8 cellular contexts compared by ENCODE assay signal in the genomic region with DNA sequence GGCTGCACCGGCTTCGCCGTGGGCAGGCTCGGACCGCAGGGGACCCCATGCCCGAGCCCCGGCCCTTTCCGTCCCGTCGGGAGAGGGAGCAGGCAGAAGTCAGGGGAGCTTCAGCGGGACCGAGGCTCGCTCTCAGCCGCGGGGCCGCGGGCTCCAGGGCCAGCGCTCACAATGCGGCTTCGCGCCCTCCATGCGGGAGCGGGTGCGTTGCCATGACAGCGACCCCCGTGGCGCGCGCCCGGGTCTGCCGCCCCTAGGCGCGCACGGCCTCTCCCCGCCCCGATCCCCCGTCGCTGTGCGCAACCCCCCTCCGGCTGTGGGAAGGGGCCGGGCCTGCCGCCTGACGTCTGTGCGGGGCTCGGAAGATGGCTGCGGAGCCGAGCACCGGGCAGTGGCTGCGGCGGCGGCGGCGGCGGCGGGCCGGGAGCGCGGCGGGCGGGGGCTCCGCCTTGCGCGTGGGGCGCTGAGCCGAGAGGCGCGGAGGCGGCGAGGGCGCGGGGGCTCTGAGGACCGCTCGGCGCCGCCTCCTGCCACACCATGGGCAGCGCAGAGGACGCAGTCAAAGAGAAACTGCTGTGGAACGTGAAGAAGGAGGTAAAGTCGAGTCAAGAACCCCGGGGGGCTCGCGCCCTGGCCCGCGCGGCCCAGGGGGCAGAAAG. TPM values are rescaled to one million over a fixed set of nuclear protein-coding genes. Genes with fewer than 3 reads are reported as not detected.
DNase-seq lines count a peak whose midpoint lies in the region; ATAC-seq and TF ChIP-seq lines count a peak whose summit lies in the region.

A gene with protein sequence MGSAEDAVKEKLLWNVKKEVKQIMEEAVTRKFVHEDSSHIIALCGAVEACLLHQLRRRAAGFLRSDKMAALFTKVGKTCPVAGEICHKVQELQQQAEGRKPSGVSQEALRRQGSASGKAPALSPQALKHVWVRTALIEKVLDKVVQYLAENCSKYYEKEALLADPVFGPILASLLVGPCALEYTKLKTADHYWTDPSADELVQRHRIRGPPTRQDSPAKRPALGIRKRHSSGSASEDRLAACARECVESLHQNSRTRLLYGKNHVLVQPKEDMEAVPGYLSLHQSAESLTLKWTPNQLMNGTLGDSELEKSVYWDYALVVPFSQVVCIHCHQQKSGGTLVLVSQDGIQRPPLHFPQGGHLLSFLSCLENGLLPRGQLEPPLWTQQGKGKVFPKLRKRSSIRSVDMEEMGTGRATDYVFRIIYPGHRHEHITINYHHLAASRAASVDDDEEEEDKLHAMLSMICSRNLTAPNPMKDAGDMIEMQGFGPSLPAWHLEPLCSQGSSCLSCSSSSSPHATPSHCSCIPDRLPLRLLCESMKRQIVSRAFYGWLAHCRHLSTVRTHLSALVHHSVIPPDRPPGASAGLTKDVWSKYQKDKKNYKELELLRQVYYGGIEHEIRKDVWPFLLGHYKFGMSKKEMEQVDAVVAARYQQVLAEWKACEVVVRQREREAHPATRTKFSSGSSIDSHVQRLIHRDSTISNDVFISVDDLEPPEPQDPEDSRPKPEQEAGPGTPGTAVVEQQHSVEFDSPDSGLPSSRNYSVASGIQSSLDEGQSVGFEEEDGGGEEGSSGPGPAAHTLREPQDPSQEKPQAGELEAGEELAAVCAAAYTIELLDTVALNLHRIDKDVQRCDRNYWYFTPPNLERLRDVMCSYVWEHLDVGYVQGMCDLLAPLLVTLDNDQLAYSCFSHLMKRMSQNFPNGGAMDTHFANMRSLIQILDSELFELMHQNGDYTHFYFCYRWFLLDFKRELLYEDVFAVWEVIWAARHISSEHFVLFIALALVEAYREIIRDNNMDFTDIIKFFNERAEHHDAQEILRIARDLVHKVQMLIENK (plus strand): TSS at position 350 of the 659 bp plus-strand sequence. CDS start 188 bp downstream, at position 538.

- DNase-seq in RWPE1 (ENCODE audit: low spot score), result peak; percentile 51
- peak; percentile 68 for DNase-seq in activated gamma-delta T cell (lab: John Stamatoyannopoulos, UW)
- DNase-seq in fibroblast of the aortic adventitia (ENCODE audit: low read depth), result peak; percentile 16

- no peaks in the 10 kb centered on the region for H3K36me3 ChIP-seq in neural cell (ENCODE audit: insufficient read depth, low read length)
- peaks cover 17 to 28% of the 10 kb centered on the region in 2 donors for H3K36me3 ChIP-seq in stomach smooth muscle (ENCODE audit: control insufficient read depth in 2 of 2, insufficient read depth in 2 of 2, low read length in 2 of 2)

- H3K9me3 ChIP-seq in neural cell (ENCODE audit: low read length), result no peaks in the 10 kb centered on the region
- H3K9me3 ChIP-seq in stomach smooth muscle (ENCODE audit: control insufficient read depth in 2 of 2, low read length in 2 of 2), result no peaks in the 10 kb centered on the region

- no peaks in the 10 kb centered on the region for H4K20me1 ChIP-seq in neural cell (ENCODE audit: insufficient read depth)

- H3K4me1 ChIP-seq in stomach smooth muscle (ENCODE audit: control insufficient read depth, insufficient read depth, low read length), result peaks cover 25% of the 10 kb centered on the region

- POLR2A ChIA-PET in RWPE1 (lab: Yijun Ruan, JAX; ENCODE audit: low non-redundant PET), result interaction anchor here (0.5 to 1.3 kb wide), 2 partner anchors 9 to 11 kb away, joined by 5 to 7 read pairs; no protein-coding TSS in a partner anchor

- H3K9ac ChIP-seq in neural cell (ENCODE audit: low read length) (peak within 1 kb of the TSS; percentile 84), stomach smooth muscle (ENCODE audit: low read length in 2 of 2) (peak within 1 kb of the TSS; percentile 83 to 96)

- CTCF ChIA-PET in RWPE1 (lab: Yijun Ruan, JAX), result interaction anchor here (1.7 to 2.1 kb wide), 3 partner anchors 15 to 17 kb away, joined by 7 to 9 read pairs (median 8); no protein-coding TSS in a partner anchor

- H3K9me2 ChIP-seq in neural cell (ENCODE audit: insufficient read depth, low read length), result no peaks in the 10 kb centered on the region

- H3K27ac ChIP-seq in RWPE1, result peak within 1 kb of the TSS; percentile 89
- peak within 1 kb of the TSS; percentile 91 for H3K27ac ChIP-seq in neural cell (ENCODE audit: low read length)
- peak within 1 kb of the TSS; percentile 87 for H3K27ac ChIP-seq in stomach smooth muscle (ENCODE audit: low read length)

- TF ChIP-seq CTCF in RWPE1 (conservative IDR thresholded peaks at IDR 0.05; ENCODE audit: low read depth), result no peak
- no peak for TF ChIP-seq CTCF in fibroblast of the aortic adventitia (IDR thresholded peaks at IDR 0.05; ENCODE audit: insufficient read depth, low read length)
- no peak for TF ChIP-seq CTCF in neural cell (IDR thresholded peaks at IDR 0.05; ENCODE audit: poor library complexity, severe bottlenecking)

- H3K79me2 ChIP-seq in neural cell (replicated peaks; ENCODE audit: insufficient read depth, low read length), result peaks cover 29% of the 10 kb centered on the region

- peak within 1 kb of the TSS; percentile 93 for H3K4me3 ChIP-seq in GM08714 (ENCODE audit: low read length)
- peak within 1 kb of the TSS; percentile 94 for H3K4me3 ChIP-seq in fibroblast of the aortic adventitia (ENCODE audit: low read depth, low read length)
- peak within 1 kb of the TSS; percentile 98 for H3K4me3 ChIP-seq in neural cell (ENCODE audit: low read length)
- H3K4me3 ChIP-seq in stomach smooth muscle (ENCODE audit: low read length in 2 of 2), result peak within 1 kb of the TSS; percentile 93 to 97

- no peak for TF ChIP-seq EP300 in neural cell (conservative IDR thresholded peaks at IDR 0.05; ENCODE audit: poor library complexity, severe bottlenecking)

- peak within 1 kb of the TSS; percentile 93 for H3K4me2 ChIP-seq in neural cell (ENCODE audit: low read length)

- peak within 1 kb of the TSS; percentile 85 for H2AFZ ChIP-seq in neural cell (ENCODE audit: low read depth, low read length)

- TF ChIP-seq RAD21 in neural cell (conservative IDR thresholded peaks at IDR 0.05), result no peak

- no peaks in the 10 kb centered on the region for H3F3A ChIP-seq in neural cell (ENCODE audit: insufficient read depth, low read length, poor library complexity, severe bottlenecking)

- H3K27me3 ChIP-seq in neural cell (ENCODE audit: insufficient read depth, low read depth, low read length) (no peaks in the 10 kb centered on the region), stomach smooth muscle (ENCODE audit: control insufficient read depth in 1 of 2, insufficient read depth in 2 of 2, low read length in 2 of 2) (no peaks in the 10 kb centered on the region)

- ATAC-seq in HG03432 (IDR thresholded peaks at IDR 0.05; ENCODE audit: unreplicated experiment) (peak; percentile 42), GM18519 (IDR thresholded peaks at IDR 0.05; ENCODE audit: low FRiP score, unreplicated experiment) (no peak)

TF ChIP-seq in neural cell, 6 proteins besides CTCF, POLR2A, EP300 and RAD21:
- peak; percentile 62 for TF ChIP-seq MXI1 (conservative IDR thresholded peaks at IDR 0.05; ENCODE audit: poor library complexity, severe bottlenecking)
- TF ChIP-seq POLR2AphosphoS5 (IDR thresholded peaks at IDR 0.05), result peak; percentile 76
- no peak for TF ChIP-seq SMC3 (conservative IDR thresholded peaks at IDR 0.05; ENCODE audit: poor library complexity)
- no peak for TF ChIP-seq EZH2 (IDR thresholded peaks at IDR 0.05; ENCODE audit: borderline replicate concordance, insufficient read depth, low read length, poor library complexity, severe bottlenecking)
- peak; percentile 55 for TF ChIP-seq TAF1 (IDR thresholded peaks at IDR 0.05; ENCODE audit: low read depth)

RNA-seq across cellular contexts. Expression of the gene that starts here (rescaled TPM):
- total RNA-seq in fibroblast of the aortic adventitia (ENCODE audit: low replicate concordance), result 31.0 and 47.3 TPM in 2 replicates
- 222 and 281 TPM in 2 replicates for polyA plus RNA-seq in neural cell
- polyA minus RNA-seq in neural cell, result 131 and 149 TPM in 2 replicates

Comparison
In these comparisons a context has a peak if more than half of its experiments do, and no peak if none do; other contexts are left out.
1. DNase-seq: peak in every context shown above with its lines; median percentile 68 in activated gamma-delta T cell; 51 in RWPE1; 16 in fibroblast of the aortic adventitia.